17 cellular contexts compared by ENCODE assay signal in the genomic region with DNA sequence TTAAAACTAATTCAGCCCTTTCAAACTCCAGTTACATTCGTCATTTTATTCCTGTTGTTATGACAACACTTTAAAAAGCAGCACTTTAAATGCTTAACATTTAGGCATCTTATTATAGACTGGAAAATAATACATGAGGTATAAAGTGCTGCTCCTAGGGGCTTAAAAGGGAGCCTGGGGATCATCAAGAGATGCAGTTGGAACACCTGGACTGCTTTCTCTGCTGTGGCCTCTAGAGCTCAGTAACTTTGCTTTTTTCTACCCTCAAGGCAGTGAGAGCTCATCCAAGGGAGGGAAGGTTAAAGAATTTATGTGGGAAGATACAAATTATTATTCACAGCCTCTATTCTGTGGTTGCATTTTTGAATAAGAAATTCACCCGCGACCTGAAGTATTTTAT. TPM values are rescaled to one million over a fixed set of nuclear protein-coding genes. Genes with fewer than 3 reads are reported as not detected.
DNase-seq lines count a peak whose midpoint lies in the region; ATAC-seq and TF ChIP-seq lines count a peak whose summit lies in the region.
"Had no signal": no experiment of that assay in that cellular context is flagged by ENCODE, and none has a peak within 500 bp of the region (broad histone marks: within the 10 kb centered on the region; RNA-seq: fewer than 3 reads in every experiment).

No MANE protein-coding gene starts in this region.

- peak overlapping the region; percentile 53 to 81 (median 74) for H3K27ac Mint-ChIP-seq in immature natural killer cell
- H3K27ac Mint-ChIP-seq: type B pancreatic cell had no signal

- DNase-seq in DMS 273 (lab: John Stamatoyannopoulos, UW; ENCODE audit: unreplicated experiment) (peak; percentile 25), DMS 273 treated with DMSO at 0.1 percent for 48 hours (lab: John Stamatoyannopoulos, UW) (no peak), immature natural killer cell (no peak), HUDEP-2 (lab: John Stamatoyannopoulos, UW; ENCODE audit: unreplicated experiment in 76 of 76) (no peak)
- DNase-seq: IMR-90, kidney glomerular epithelial cell, NCI-H1092, ovary had no signal

- no peak for ATAC-seq in GM19397 (IDR thresholded peaks at IDR 0.05; ENCODE audit: unreplicated experiment)
- no peak for ATAC-seq in GM21447 (IDR thresholded peaks at IDR 0.05; ENCODE audit: unreplicated experiment)
- ATAC-seq: GM12878 had no signal

- no peaks in the 10 kb centered on the region for H3K9me3 Mint-ChIP-seq in immature natural killer cell
- H3K9me3 Mint-ChIP-seq: type B pancreatic cell had no signal

- H3K4me3 ChIP-seq in GM12875 (ENCODE audit: low read depth, low read length): no peak overlapping the region
- H3K4me3 ChIP-seq: cardiac muscle cell, GM12878, hepatocyte, ovary had no signal

- H3K4me1 Mint-ChIP-seq in immature natural killer cell: peaks cover 88 to 100% of the 10 kb centered on the region in 2 donors

- peak overlapping the region in 3 of 5 donors; percentile 30 to 65 (median 31) for H3K4me3 Mint-ChIP-seq in immature natural killer cell
- H3K4me3 Mint-ChIP-seq: type B pancreatic cell had no signal

- peaks cover 0 to 15% (median 0%) of the 10 kb centered on the region in 3 donors for H3K36me3 Mint-ChIP-seq in immature natural killer cell
- H3K36me3 Mint-ChIP-seq: type B pancreatic cell had no signal

- H3K27ac ChIP-seq in VCaP: no peak overlapping the region
- H3K27ac ChIP-seq: 22Rv1, cardiac muscle cell, hepatocyte, ovary had no signal

- TF ChIP-seq CTCF in GM12875 (IDR thresholded peaks at IDR 0.05; ENCODE audit: borderline replicate concordance, insufficient read depth, low read depth, low read length) (0 out of 2 replicates have a peak, but pooled peaks have one; percentile 1), VCaP (conservative IDR thresholded peaks at IDR 0.05) (0 out of 2 replicates have a peak, but pooled peaks have one; percentile 7)

- no peaks in the 10 kb centered on the region for H3K27me3 Mint-ChIP-seq in immature natural killer cell (ENCODE audit: low read depth in 3 of 3)
- H3K27me3 Mint-ChIP-seq: type B pancreatic cell had no signal

RNA-seq across cellular contexts. Expression of a gene that starts 46.8 kb away (rescaled TPM):
- 100 to 1,000 TPM; 262 to 392 (median 334) TPM for polyA plus RNA-seq in immature natural killer cell
